20 cellular contexts compared by ENCODE assay signal in the genomic region with DNA sequence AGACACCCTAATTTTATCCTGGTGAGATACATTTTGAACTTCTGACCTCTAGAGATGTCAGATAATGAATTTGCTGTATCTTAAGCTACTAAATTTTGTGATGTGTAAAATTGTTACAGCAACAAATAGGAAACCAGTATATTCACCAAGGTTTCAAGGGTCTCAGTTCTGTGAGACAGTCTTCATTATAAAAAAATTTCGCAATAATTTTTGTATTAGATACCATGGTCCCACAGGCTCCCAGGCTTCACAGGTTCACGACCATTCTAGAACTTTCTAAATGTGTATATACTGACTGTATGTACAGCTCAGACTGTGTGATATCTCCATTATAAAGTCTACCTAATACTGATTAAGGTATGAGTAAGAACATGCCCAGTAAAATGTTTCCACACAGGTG.
"Had no signal": no experiment of that assay in that cellular context is flagged by ENCODE, and none has a peak within 500 bp of the region (broad histone marks: within the 10 kb centered on the region; RNA-seq: fewer than 3 reads in every experiment).

No MANE protein-coding gene starts in this region.

- FAIRE-seq: RCC 7860 had no signal

- DNase-seq: Kasumi-1, NCI-H1092, NCI-H1105 treated with DMSO at 0.1 percent for 48 hours, NCI-H1417 treated with DMSO at 0.1 percent for 48 hours, NCI-H146, NCI-H1694 treated with DMSO at 0.1 percent for 48 hours, NCI-H1930, NCI-H2081, NCI-H2107, NCI-H2227 treated with DMSO at 0.1 percent for 48 hours, NCI-H524, NCI-H526 treated with DMSO at 0.1 percent for 48 hours, NCI-H748 treated with DMSO at 0.1 percent for 48 hours, Right ventricle myocardium superior, RPMI8226, SIG-M5 had no signal

- H3K9ac ChIP-seq: KMS-11 had no signal

- H3K4me1 ChIP-seq: SJSA1 had no signal

- H3K9me3 ChIP-seq: SJSA1 had no signal

- H3K4me2 ChIP-seq: KMS-11 had no signal

- H3K27me3 ChIP-seq: SJSA1 had no signal

- H3K4me3 ChIP-seq: SJSA1, SK-N-MC had no signal

- H3K36me3 ChIP-seq: SJSA1 had no signal

- H3K27ac ChIP-seq: SJSA1, SK-N-MC had no signal
